ENCODE assay signal across 10 cellular contexts in the genomic region with DNA sequence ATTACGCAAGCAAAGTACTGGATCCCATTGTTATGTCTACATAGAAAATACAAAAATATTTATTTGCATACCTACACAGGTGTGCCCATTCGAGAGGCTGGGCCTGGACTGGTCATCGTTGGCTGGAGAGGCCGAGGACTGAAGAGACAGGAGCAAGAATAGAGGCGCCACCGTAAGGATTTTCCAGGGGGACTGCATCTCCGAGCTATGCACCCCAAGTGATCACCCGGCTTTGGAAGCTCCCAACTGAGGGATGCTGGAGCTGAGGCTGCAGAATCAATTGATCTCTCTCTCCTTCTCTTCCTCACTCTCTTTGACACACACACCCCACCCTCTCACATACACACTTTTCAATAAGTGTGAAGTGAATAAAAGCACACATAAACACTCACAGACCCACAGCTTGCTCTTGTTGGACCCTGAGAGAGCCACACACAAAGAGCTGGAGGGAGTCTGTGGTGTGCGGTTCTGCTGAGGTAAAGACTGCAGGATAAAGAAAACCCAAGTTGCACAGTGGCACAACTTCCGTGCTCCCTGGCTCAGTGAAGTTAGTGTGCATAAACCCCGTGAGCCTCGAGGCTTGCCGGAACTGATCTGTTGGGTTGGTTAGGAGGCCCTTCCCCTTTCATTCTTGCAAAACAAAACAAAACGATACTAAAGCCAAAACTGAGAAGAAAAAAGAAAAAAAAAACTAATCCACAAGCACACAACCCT.
DNase-seq lines count a peak whose midpoint lies in the region; ATAC-seq and FAIRE-seq lines count a peak whose summit lies in the region.
"Had no signal": no experiment of that assay in that cellular context is flagged by ENCODE, and none has a peak within 500 bp of the region (broad histone marks: within the 10 kb centered on the region; RNA-seq: fewer than 3 reads in every experiment).

A gene with protein sequence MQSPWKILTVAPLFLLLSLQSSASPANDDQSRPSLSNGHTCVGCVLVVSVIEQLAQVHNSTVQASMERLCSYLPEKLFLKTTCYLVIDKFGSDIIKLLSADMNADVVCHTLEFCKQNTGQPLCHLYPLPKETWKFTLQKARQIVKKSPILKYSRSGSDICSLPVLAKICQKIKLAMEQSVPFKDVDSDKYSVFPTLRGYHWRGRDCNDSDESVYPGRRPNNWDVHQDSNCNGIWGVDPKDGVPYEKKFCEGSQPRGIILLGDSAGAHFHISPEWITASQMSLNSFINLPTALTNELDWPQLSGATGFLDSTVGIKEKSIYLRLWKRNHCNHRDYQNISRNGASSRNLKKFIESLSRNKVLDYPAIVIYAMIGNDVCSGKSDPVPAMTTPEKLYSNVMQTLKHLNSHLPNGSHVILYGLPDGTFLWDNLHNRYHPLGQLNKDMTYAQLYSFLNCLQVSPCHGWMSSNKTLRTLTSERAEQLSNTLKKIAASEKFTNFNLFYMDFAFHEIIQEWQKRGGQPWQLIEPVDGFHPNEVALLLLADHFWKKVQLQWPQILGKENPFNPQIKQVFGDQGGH (minus strand): TSS at position 544 of the 714 bp plus-strand sequence. CDS start 346 bp downstream, at position 198.

- H3K4me1 ChIP-seq in effector memory CD4-positive, alpha-beta T cell (ENCODE audit: control insufficient read depth, insufficient read depth, low read length, poor library complexity, severe bottlenecking): peaks cover 26% of the 10 kb centered on the region

- no peak within 1 kb of the TSS for H3K27ac ChIP-seq in effector memory CD4-positive, alpha-beta T cell (ENCODE audit: insufficient read depth, low read length, poor library complexity, severe bottlenecking)
- H3K27ac ChIP-seq: KMS-11 had no signal

- no peaks in the 10 kb centered on the region for H3K9me3 ChIP-seq in effector memory CD4-positive, alpha-beta T cell (ENCODE audit: control insufficient read depth, low read length)

- no peaks in the 10 kb centered on the region for H3K27me3 ChIP-seq in effector memory CD4-positive, alpha-beta T cell (replicated peaks; ENCODE audit: control insufficient read depth, insufficient read depth, low read length, poor library complexity, severe bottlenecking)

- peak; percentile 97 for FAIRE-seq in GM19239 (lab: Jason Lieb, UNC)
- FAIRE-seq: islet of Langerhans had no signal

- H3K4me3 ChIP-seq in effector memory CD4-positive, alpha-beta T cell (ENCODE audit: insufficient read depth, low read depth, low read length, poor library complexity, severe bottlenecking): peak within 1 kb of the TSS; percentile 18

- no peaks in the 10 kb centered on the region for H3K36me3 ChIP-seq in effector memory CD4-positive, alpha-beta T cell (ENCODE audit: control insufficient read depth, insufficient read depth, low read length)

- peak; percentile 86 for ATAC-seq in HG03280 (IDR thresholded peaks at IDR 0.05; ENCODE audit: unreplicated experiment)

- no peak for DNase-seq in GM19239 (ENCODE audit: insufficient read length, low spot score)
- DNase-seq in activated CD4-positive, alpha-beta T cell treated with anti-CD3 and anti-CD28 coated beads for 24 hours (ENCODE audit: low read depth in 2 of 2): peak; percentile 41 to 47
- peak; percentile 37 to 61 (median 43) for DNase-seq in effector memory CD4-positive, alpha-beta T cell
- DNase-seq in stimulated activated CD4-positive, alpha-beta T cell treated with anti-CD3 and anti-CD28 coated beads, Interleukin-15, amount 100 ng/mL, for 24 hours: peak; percentile 80
- no peak for DNase-seq in DMS79 treated with DMSO at 0.1 percent for 48 hours (lab: John Stamatoyannopoulos, UW)
- DNase-seq in AG20443 (ENCODE audit: low spot score): no peak
- DNase-seq in NCI-H774 (lab: John Stamatoyannopoulos, UW): no peak

Comparison
In these comparisons a context has a peak if more than half of its experiments do, and no peak if none do; other contexts are left out.
1. DNase-seq: peak in activated CD4-positive, alpha-beta T cell treated with anti-CD3 and anti-CD28 coated beads for 24 hours (2 of 2), effector memory CD4-positive, alpha-beta T cell (3 of 3) and stimulated activated CD4-positive, alpha-beta T cell treated with anti-CD3 and anti-CD28 coated beads, Interleukin-15, amount 100 ng/mL, for 24 hours (single experiment); none in GM19239 (single experiment), DMS79 treated with DMSO at 0.1 percent for 48 hours (single experiment), AG20443 (single experiment) and NCI-H774 (single experiment).